ENCODE assay signal across 15 cellular contexts in genomic region chr7:26368542-26368941, GRCh38.
DNase-seq lines count a peak whose midpoint lies in the region; ATAC-seq and TF ChIP-seq lines count a peak whose summit lies in the region.
"Had no signal": no experiment of that assay in that cellular context is flagged by ENCODE, and none has a peak within 500 bp of the region (broad histone marks: within the 10 kb centered on the region; RNA-seq: fewer than 3 reads in every experiment).

No MANE protein-coding gene starts in this region.

- no peak overlapping the region for H3K27ac Mint-ChIP-seq in Caco-2 (ENCODE audit: unreplicated experiment)

- H3K36me3 ChIP-seq in Loucy (ENCODE audit: insufficient read depth, low read length): peaks cover 29% of the 10 kb centered on the region; the same call in 1 of the 2 replicates
- no peaks in the 10 kb centered on the region for H3K36me3 ChIP-seq in Caco-2 (ENCODE audit: control insufficient read depth, insufficient read depth, low read length)
- no peaks in the 10 kb centered on the region for H3K36me3 ChIP-seq in esophagus squamous epithelium
- H3K36me3 ChIP-seq: thyroid gland had no signal

- POLR2A ChIA-PET in Caco-2 (lab: Charles Lee): no interaction called here

- in situ Hi-C loops in astrocyte of the spinal cord (cut with HindIII; ENCODE audit: low sequenced_read_pairs): no loop called here

- H3F3A ChIP-seq in Loucy (ENCODE audit: low read depth): 0 out of 2 replicates have a peak, but pooled peaks cover 2% of the 10 kb centered on the region

- H3K4me3 ChIP-seq in Loucy (ENCODE audit: low read length, poor library complexity, severe bottlenecking) (no peak overlapping the region), astrocyte of the spinal cord (ENCODE audit: low read depth, low read length) (no peak overlapping the region), Caco-2 (ENCODE audit: low read depth, low read length) (no peak overlapping the region), esophagus squamous epithelium (no peak overlapping the region)
- H3K4me3 ChIP-seq: thyroid gland had no signal

- CTCF ChIA-PET in Caco-2 (lab: Charles Lee): interaction anchor here (0.5 to 2.8 kb wide), 6 partner anchors 111 to 793 kb away, joined by 3 to 51 read pairs (median 10); no protein-coding TSS in a partner anchor

- BruUV-seq in Caco-2 (replicated peaks; lab: Mats Ljungman, UMichigan): no TSS peak

- H3K27me3 ChIP-seq in Loucy (ENCODE audit: insufficient read depth, low read length, poor library complexity, severe bottlenecking) (no peaks in the 10 kb centered on the region), Caco-2 (replicated peaks; ENCODE audit: control insufficient read depth, insufficient read depth, low read length) (no peaks in the 10 kb centered on the region), esophagus squamous epithelium (peaks cover 0 to 49% (median 2%) of the 10 kb centered on the region in 4 donors)

- WGBS in esophagus squamous epithelium, 2 donors: 60 to 72% methylated on average over 2 of the region's 2 CpGs

- H3K27ac ChIP-seq in esophagus squamous epithelium: no peak overlapping the region
- H3K27ac ChIP-seq: thyroid gland had no signal

- peak; percentile 31 for DNase-seq in NCI-H1105 treated with DMSO at 0.1 percent for 48 hours (lab: John Stamatoyannopoulos, UW)
- no peak for DNase-seq in NCI-H1105 (lab: John Stamatoyannopoulos, UW)
- DNase-seq in astrocyte of the spinal cord (ENCODE audit: low read depth, low spot score): peak; percentile 12
- peak; percentile 12 for DNase-seq in myocyte (ENCODE audit: low read depth)
- DNase-seq in Caco-2: no peak
- no peak for DNase-seq in esophagus squamous epithelium (lab: John Stamatoyannopoulos, UW)
- DNase-seq: activated CD4-positive, alpha-beta T cell treated with anti-CD3 and anti-CD28 coated beads, Interleukin-2, amount 50 U/mL, for 48 hours; effector memory CD4-positive, alpha-beta T cell; glutamatergic neuron; KG1; RPMI8226; T1000; thyroid gland had no signal

- intact Hi-C loops in Caco-2 (cut with micrococcal nuclease; ENCODE audit: unreplicated experiment) (loop anchor here (5.0 kb wide), 1 partner anchor 91 kb away; no protein-coding TSS in a partner anchor), esophagus squamous epithelium (cut with DNase I) (loop anchor here (5.0 to 10.0 kb wide), 2 partner anchors 284 to 476 kb away; no protein-coding TSS in a partner anchor)

- peaks cover 38% of the 10 kb centered on the region for H3K4me1 ChIP-seq in Loucy (ENCODE audit: insufficient read depth, low read length, poor library complexity, severe bottlenecking)
- no peaks in the 10 kb centered on the region for H3K4me1 ChIP-seq in Caco-2
- H3K4me1 ChIP-seq in esophagus squamous epithelium: peaks cover 0 to 7% (median 0%) of the 10 kb centered on the region in 3 donors

- no peaks in the 10 kb centered on the region for H3K9me2 ChIP-seq in Loucy (replicated peaks; ENCODE audit: low read depth, low read length)

- no peaks in the 10 kb centered on the region for H4K20me1 ChIP-seq in Loucy (ENCODE audit: insufficient read depth, low read length, poor library complexity, severe bottlenecking)

- no peak overlapping the region for H3K9ac ChIP-seq in Loucy (ENCODE audit: low read depth, low read length, poor library complexity, severe bottlenecking)

- H3K4me2 ChIP-seq in Loucy (ENCODE audit: low read depth, low read length, poor library complexity, severe bottlenecking): no peak overlapping the region

- H3K36me3 Mint-ChIP-seq in Caco-2 (ENCODE audit: insufficient read depth, unreplicated experiment): no peaks in the 10 kb centered on the region

- H2AFZ ChIP-seq in Loucy (ENCODE audit: low read length): no peak overlapping the region

- no peaks in the 10 kb centered on the region for H3K9me3 Mint-ChIP-seq in Caco-2 (ENCODE audit: unreplicated experiment)

- TF ChIP-seq CTCF in Loucy (conservative IDR thresholded peaks at IDR 0.05; ENCODE audit: low read length): peak; percentile 62
- TF ChIP-seq CTCF in astrocyte of the spinal cord (IDR thresholded peaks at IDR 0.05; ENCODE audit: low read depth, low read length): peak; percentile 6
- no peak for TF ChIP-seq CTCF in Caco-2 (IDR thresholded peaks at IDR 0.05; ENCODE audit: insufficient read depth in 1 of 2, low read depth in 1 of 2, low read length in 1 of 2, severe bottlenecking in 1 of 2, unreplicated experiment in 1 of 2)
- peak in 1 of 6 experiments; percentile 4 for TF ChIP-seq CTCF in esophagus squamous epithelium (IDR thresholded peaks at IDR 0.05)

- H3K4me1 Mint-ChIP-seq in Caco-2 (ENCODE audit: low read depth, unreplicated experiment): peaks cover 10% of the 10 kb centered on the region

- H3K9me3 ChIP-seq in Loucy (ENCODE audit: insufficient read depth, low read depth, low read length) (no peaks in the 10 kb centered on the region), Caco-2 (no peaks in the 10 kb centered on the region), esophagus squamous epithelium (no peaks in the 10 kb centered on the region)
- H3K9me3 ChIP-seq: thyroid gland had no signal

- H3K79me2 ChIP-seq in Loucy (ENCODE audit: insufficient read depth, low read length): peaks cover 34% of the 10 kb centered on the region

- H3K27me3 Mint-ChIP-seq in Caco-2 (ENCODE audit: insufficient read depth, unreplicated experiment): no peaks in the 10 kb centered on the region

- no peak for TF ChIP-seq POLR2A in esophagus squamous epithelium (IDR thresholded peaks at IDR 0.05)

- ATAC-seq in HG02973 (IDR thresholded peaks at IDR 0.05; ENCODE audit: unreplicated experiment): no peak

- no peak overlapping the region for H3K4me3 Mint-ChIP-seq in Caco-2 (ENCODE audit: unreplicated experiment)

Comparison
In these comparisons a context has a peak if more than half of its experiments do, and no peak if none do; other contexts are left out.
1. DNase-seq: peak in NCI-H1105 treated with DMSO at 0.1 percent for 48 hours (single experiment), astrocyte of the spinal cord (single experiment) and myocyte (single experiment); none in NCI-H1105 (single experiment), Caco-2 (0 of 2) and esophagus squamous epithelium (single experiment).
2. CTCF ChIP-seq: peak in Loucy (single experiment) and astrocyte of the spinal cord (single experiment); none in Caco-2 (0 of 2).